ENCODE assay signal across 21 cellular contexts in genomic region chr17:81000089-81000630, GRCh38. TPM values are rescaled to one million over a fixed set of nuclear protein-coding genes. Genes with fewer than 3 reads are reported as not detected.
DNase-seq lines count a peak whose midpoint lies in the region; ATAC-seq and TF ChIP-seq lines count a peak whose summit lies in the region.
"Had no signal": no experiment of that assay in that cellular context is flagged by ENCODE, and none has a peak within 500 bp of the region (broad histone marks: within the 10 kb centered on the region; RNA-seq: fewer than 3 reads in every experiment).

No MANE protein-coding gene starts in this region.

- DNase-seq in CD14-positive monocyte (ENCODE audit: low spot score) = peak; percentile 34
- DNase-seq in GM13976 (ENCODE audit: low spot score) = peak; percentile 27
- DNase-seq in coronary artery (ENCODE audit: low spot score) = peak; percentile 67
- DNase-seq in mesenchymal stem cell = no peak
- DNase-seq in left cardiac atrium = no peak
- DNase-seq: DMS79, HCEC 1CT, IMR-90, NCI-H1105, NCI-H146, NCI-H2029 treated with DMSO at 0.1 percent for 48 hours, NCI-H345, NCI-H524, OCI-M1, Right ventricle myocardium superior had no signal

- no peak overlapping the region for H4K8ac ChIP-seq in mesenchymal stem cell (ENCODE audit: low read length)

- no peak for TF ChIP-seq CTCF in CD14-positive monocyte (IDR thresholded peaks at IDR 0.05)
- TF ChIP-seq CTCF in GM13976 (IDR thresholded peaks at IDR 0.05; ENCODE audit: borderline replicate concordance, control extremely low read depth, extremely low read depth, insufficient read depth, missing control alignments) = no peak
- no peak for TF ChIP-seq CTCF in coronary artery (IDR thresholded peaks at IDR 0.05)

- no peak overlapping the region for H3K27ac ChIP-seq in coronary artery
- no peak overlapping the region for H3K27ac ChIP-seq in mesenchymal stem cell (ENCODE audit: low read length, poor library complexity, severe bottlenecking)
- H3K27ac ChIP-seq: C4-2B had no signal

- H2AFZ ChIP-seq in mesenchymal stem cell (ENCODE audit: low read depth, low read length) = no peak overlapping the region
- H2AFZ ChIP-seq: GM23338 had no signal

- 97% methylated on average over 20 of the region's 20 CpGs for WGBS in mesenchymal stem cell

- peaks cover 23% of the 10 kb centered on the region for H3K4me1 Mint-ChIP-seq in CD14-positive monocyte

- H3K9me3 Mint-ChIP-seq in CD14-positive monocyte = peaks cover 0 to 16% (median 6%) of the 10 kb centered on the region in 7 donors
- H3K9me3 Mint-ChIP-seq: GM23338 had no signal

- H3K36me3 ChIP-seq in mesenchymal stem cell (ENCODE audit: control insufficient read depth in 1 of 2, insufficient read depth in 2 of 2, low read depth in 1 of 2, low read length in 2 of 2) = peaks cover 46 to 58% of the 10 kb centered on the region in 2 experiments

- H3K4me2 ChIP-seq in mesenchymal stem cell (ENCODE audit: low read length, poor library complexity, severe bottlenecking) = no peak overlapping the region
- H3K4me2 ChIP-seq: GM23338 had no signal

- peaks cover 13% of the 10 kb centered on the region for H3K4me1 ChIP-seq in mesenchymal stem cell (ENCODE audit: control insufficient read depth, insufficient read depth, low read depth, low read length)

- no peak overlapping the region for H3K14ac ChIP-seq in mesenchymal stem cell (ENCODE audit: low read length in 2 of 2)

- H3K36me3 Mint-ChIP-seq in CD14-positive monocyte = peaks cover 47 to 54% of the 10 kb centered on the region in 2 donors

- no peak overlapping the region for H3K9ac ChIP-seq in mesenchymal stem cell (ENCODE audit: low read length)

- H3K27me3 Mint-ChIP-seq in CD14-positive monocyte (ENCODE audit: low read depth in 3 of 3) = peaks cover 31 to 40% (median 35%) of the 10 kb centered on the region in 3 donors

- H4K91ac ChIP-seq in mesenchymal stem cell (ENCODE audit: low read length) = peak overlapping the region; percentile 54

- H2BK12ac ChIP-seq in mesenchymal stem cell (ENCODE audit: low read length in 2 of 2) = no peak overlapping the region

- H3K79me1 ChIP-seq in mesenchymal stem cell (replicated peaks; ENCODE audit: low read length, poor library complexity, severe bottlenecking) = no peaks in the 10 kb centered on the region

- ATAC-seq in GM21619 (IDR thresholded peaks at IDR 0.05; ENCODE audit: unreplicated experiment) (no peak), GM21526 (IDR thresholded peaks at IDR 0.05; ENCODE audit: low FRiP score, unreplicated experiment) (no peak), left cardiac atrium (no peak), GM21423 (IDR thresholded peaks at IDR 0.05; ENCODE audit: unreplicated experiment) (no peak)
- ATAC-seq: GM12878, GM23338 had no signal

- in situ Hi-C loops in GM13976 (cut with MboI; ENCODE audit: low sequenced_read_pairs, unreplicated experiment) = no loop called here

- no peak overlapping the region for H2BK120ac ChIP-seq in mesenchymal stem cell (ENCODE audit: low read depth, low read length)

- no peak overlapping the region for H2AK5ac ChIP-seq in mesenchymal stem cell (ENCODE audit: low read length, severe bottlenecking)

- peaks cover 31 to 34% of the 10 kb centered on the region in 2 experiments for H3K27me3 ChIP-seq in mesenchymal stem cell (ENCODE audit: control insufficient read depth in 1 of 2, insufficient read depth in 1 of 2, low read length in 2 of 2)

- no peak overlapping the region for H3K4me3 Mint-ChIP-seq in CD14-positive monocyte
- H3K4me3 Mint-ChIP-seq: GM23338 had no signal

- no peak overlapping the region for H3K23ac ChIP-seq in mesenchymal stem cell (ENCODE audit: low read length in 2 of 2)

- no peak overlapping the region for H3K27ac Mint-ChIP-seq in CD14-positive monocyte
- H3K27ac Mint-ChIP-seq: GM23338 had no signal

- H3K18ac ChIP-seq in mesenchymal stem cell (ENCODE audit: low read depth in 1 of 2, low read length in 2 of 2) = no peak overlapping the region

- H3K9me3 ChIP-seq in mesenchymal stem cell (ENCODE audit: control insufficient read depth, low read length) = no peaks in the 10 kb centered on the region

- H3K4ac ChIP-seq in mesenchymal stem cell (ENCODE audit: low read depth in 1 of 2, low read length in 2 of 2) = no peak overlapping the region

- no peak overlapping the region for H2BK5ac ChIP-seq in mesenchymal stem cell (ENCODE audit: low read depth, low read length, poor library complexity, severe bottlenecking)

- H3K4me3 ChIP-seq in coronary artery = no peak overlapping the region
- no peak overlapping the region for H3K4me3 ChIP-seq in mesenchymal stem cell (ENCODE audit: insufficient read depth in 1 of 2, low read depth in 1 of 2, low read length in 2 of 2)
- H3K4me3 ChIP-seq: GM12878, GM23338 had no signal

- intact Hi-C loops in CD14-positive monocyte (cut with micrococcal nuclease) = no loop called here
- intact Hi-C loops in left cardiac atrium (cut with DNase I) = no loop called here

- no peak overlapping the region for H2BK15ac ChIP-seq in mesenchymal stem cell (ENCODE audit: low read depth, poor library complexity, severe bottlenecking)

RNA-seq across cellular contexts. Expression of gene CHMP6, which starts 8.5 kb away (rescaled TPM):
- polyA plus RNA-seq in CD14-positive monocyte = 10 to 100 TPM; 44.1 to 44.8 TPM
- polyA plus RNA-seq in mesenchymal stem cell (2013, experiment 1 of 2) = 12.7 TPM
- polyA plus RNA-seq in mesenchymal stem cell (2013, experiment 2 of 2) = 12.0 TPM
- total RNA-seq in left cardiac atrium = 10 to 100 TPM; 17.4 to 19.1 TPM

RNA-seq across cellular contexts. Expression of gene BAIAP2, which starts 34.8 kb away (rescaled TPM):
- 10 to 100 TPM in 1 of 2 donors, 1 to 10 TPM in 1; 8.6 to 11.2 TPM for polyA plus RNA-seq in CD14-positive monocyte
- 20.5 TPM for polyA plus RNA-seq in mesenchymal stem cell (2013, experiment 1 of 2)
- 20.4 TPM for polyA plus RNA-seq in mesenchymal stem cell (2013, experiment 2 of 2)
- 10 to 100 TPM; 32.8 to 38.0 TPM for total RNA-seq in left cardiac atrium

Comparison
In these comparisons a context has a peak if more than half of its experiments do, and no peak if none do; other contexts are left out.
1. DNase-seq: peak in CD14-positive monocyte (single experiment), GM13976 (single experiment) and coronary artery (single experiment); none in mesenchymal stem cell (single experiment) and left cardiac atrium (single experiment).